Comparison of ENCODE assay signal across 11 cellular contexts in genomic region chr22:20964090-20964798, GRCh38. TPM values are rescaled to one million over a fixed set of nuclear protein-coding genes. Genes with fewer than 3 reads are reported as not detected.
DNase-seq lines count a peak whose midpoint lies in the region; ATAC-seq and TF ChIP-seq lines count a peak whose summit lies in the region.
"Had no signal": no experiment of that assay in that cellular context is flagged by ENCODE, and none has a peak within 500 bp of the region (broad histone marks: within the 10 kb centered on the region; RNA-seq: fewer than 3 reads in every experiment).

No MANE protein-coding gene starts in this region.

- H3K9ac ChIP-seq in Loucy (ENCODE audit: low read depth, low read length, poor library complexity, severe bottlenecking) (no peak overlapping the region), endocrine pancreas (ENCODE audit: control insufficient read depth, insufficient read depth, low read length) (peak overlapping the region; percentile 65)

- H2AFZ ChIP-seq in Loucy (ENCODE audit: low read length) = no peak overlapping the region

- H4K20me1 ChIP-seq in Loucy (ENCODE audit: insufficient read depth, low read length, poor library complexity, severe bottlenecking) = no peaks in the 10 kb centered on the region

- H3K4me3 ChIP-seq in BJ (ENCODE audit: low read depth, low read length) (peak overlapping the region; percentile 27; the same call in 1 of the 2 replicates), Loucy (ENCODE audit: low read length, poor library complexity, severe bottlenecking) (peak overlapping the region; percentile 21), endocrine pancreas (ENCODE audit: control insufficient read depth, insufficient read depth, low read length) (no peak overlapping the region)

- no peak for TF ChIP-seq CTCF in BJ (IDR thresholded peaks at IDR 0.05; ENCODE audit: insufficient read depth, low read depth, low read length)
- TF ChIP-seq CTCF in Loucy (conservative IDR thresholded peaks at IDR 0.05; ENCODE audit: low read length) = no peak
- no peak for TF ChIP-seq CTCF in neural crest cell (conservative IDR thresholded peaks at IDR 0.05)
- TF ChIP-seq CTCF in omental fat pad (IDR thresholded peaks at IDR 0.05) = no peak

- no peak overlapping the region for H3K27ac Mint-ChIP-seq in neural crest cell (ENCODE audit: unreplicated experiment)

- H3K36me3 ChIP-seq in BJ (ENCODE audit: control insufficient read depth, insufficient read depth, low read length) (no peaks in the 10 kb centered on the region), Loucy (ENCODE audit: insufficient read depth, low read length) (no peaks in the 10 kb centered on the region), endocrine pancreas (ENCODE audit: control insufficient read depth, insufficient read depth, low read length) (no peaks in the 10 kb centered on the region)

- no peaks in the 10 kb centered on the region for H3K36me3 Mint-ChIP-seq in neural crest cell (ENCODE audit: low read depth)

- H3K4me3 Mint-ChIP-seq in neural crest cell = peak overlapping the region; percentile 67

- H3K27me3 ChIP-seq in BJ (ENCODE audit: control insufficient read depth, insufficient read depth, low read length) = peaks cover 7% of the 10 kb centered on the region
- no peaks in the 10 kb centered on the region for H3K27me3 ChIP-seq in Loucy (ENCODE audit: insufficient read depth, low read length, poor library complexity, severe bottlenecking)
- H3K27me3 ChIP-seq in endocrine pancreas (ENCODE audit: control insufficient read depth, insufficient read depth, low read length) = no peaks in the 10 kb centered on the region

- CTCF ChIA-PET in BJ (lab: Yijun Ruan, JAX) = interaction anchor here (0.8 to 1.5 kb wide), 3 partner anchors 8 to 138 kb away, joined by 3 to 5 read pairs (median 3); no protein-coding TSS in a partner anchor

- no peak for ATAC-seq in omental fat pad (ENCODE audit: low FRiP score)

- no peak for DNase-seq in BJ (ENCODE audit: low read depth)
- no peak for DNase-seq in neural crest cell (ENCODE audit: low read depth, low spot score)
- DNase-seq in mucosa of gallbladder (ENCODE audit: low spot score) = no peak
- no peak for DNase-seq in medulla oblongata (ENCODE audit: extremely low spot score)
- no peak for DNase-seq in NCI-H345 treated with DMSO at 0.1 percent for 48 hours (lab: John Stamatoyannopoulos, UW; ENCODE audit: unreplicated experiment)
- DNase-seq in omental fat pad (ENCODE audit: low spot score) = no peak
- DNase-seq: amygdala; kidney glomerular epithelial cell; stimulated activated CD4-positive, alpha-beta T cell treated with anti-CD3 and anti-CD28 coated beads, Interleukin-4, amount 100 ng/mL, for 1 hour had no signal

- peaks cover 47% of the 10 kb centered on the region for H3K27me3 Mint-ChIP-seq in neural crest cell (ENCODE audit: low read depth)

- no peaks in the 10 kb centered on the region for H3K9me3 ChIP-seq in Loucy (ENCODE audit: insufficient read depth, low read depth, low read length)
- no peaks in the 10 kb centered on the region for H3K9me3 ChIP-seq in endocrine pancreas (ENCODE audit: control insufficient read depth, low read length)

- H3K9me2 ChIP-seq in Loucy (replicated peaks; ENCODE audit: low read depth, low read length) = no peaks in the 10 kb centered on the region

- POLR2A ChIA-PET in BJ (lab: Charles Lee) = no interaction called here

- no peaks in the 10 kb centered on the region for H3K9me3 Mint-ChIP-seq in neural crest cell

- no peaks in the 10 kb centered on the region for H3F3A ChIP-seq in Loucy (ENCODE audit: low read depth)

- H3K79me2 ChIP-seq in Loucy (ENCODE audit: insufficient read depth, low read length) = no peaks in the 10 kb centered on the region

- peaks cover 25% of the 10 kb centered on the region for H3K4me1 Mint-ChIP-seq in neural crest cell

- H3K4me1 ChIP-seq in Loucy (ENCODE audit: insufficient read depth, low read length, poor library complexity, severe bottlenecking) (peaks cover 5% of the 10 kb centered on the region), endocrine pancreas (ENCODE audit: control insufficient read depth, insufficient read depth, low read length) (no peaks in the 10 kb centered on the region)

- H3K4me2 ChIP-seq in Loucy (ENCODE audit: low read depth, low read length, poor library complexity, severe bottlenecking) = peak overlapping the region; percentile 20

RNA-seq across cellular contexts. Expression of gene AIFM3, which starts 2.8 kb away (rescaled TPM):
- polyA plus RNA-seq in BJ (2011; rRNA removed) = 0.25 and 0.28 TPM in 2 replicates
- polyA minus RNA-seq in BJ (2011; rRNA and poly(A)+ RNA removed) = 0.28 and 0.41 TPM in 2 replicates
- total RNA-seq in neural crest cell (0.79 and 0.84 TPM in 2 replicates), mucosa of gallbladder (8.3 TPM), omental fat pad (1 to 10 TPM; 1.0 to 2.6 (median 2.0) TPM)

RNA-seq across cellular contexts. Expression of gene LZTR1, which starts 17.9 kb away (rescaled TPM):
- 30.1 and 45.9 TPM in 2 replicates for polyA plus RNA-seq in BJ (2011; rRNA removed)
- 34.9 and 42.9 TPM in 2 replicates for polyA minus RNA-seq in BJ (2011; rRNA and poly(A)+ RNA removed)
- 88.7 and 94.5 TPM in 2 replicates for total RNA-seq in neural crest cell
- total RNA-seq in mucosa of gallbladder = 93.5 TPM
- 10 to 100 TPM; 45.8 to 66.5 (median 56.9) TPM for total RNA-seq in omental fat pad

RNA-seq across cellular contexts. Expression of gene THAP7, which starts 37.7 kb away (rescaled TPM):
- 17.9 and 24.4 TPM in 2 replicates for polyA plus RNA-seq in BJ (2011; rRNA removed)
- polyA minus RNA-seq in BJ (2011; rRNA and poly(A)+ RNA removed) = 7.8 and 9.4 TPM in 2 replicates
- total RNA-seq in neural crest cell (35.4 and 37.0 TPM in 2 replicates), mucosa of gallbladder (27.5 TPM), omental fat pad (10 to 100 TPM; 27.4 to 34.2 (median 32.8) TPM)

RNA-seq across cellular contexts. Expression of gene CRKL, which starts 47.0 kb away (rescaled TPM):
- polyA plus RNA-seq in BJ (2011; rRNA removed) = 14.7 and 21.4 TPM in 2 replicates
- polyA minus RNA-seq in BJ (2011; rRNA and poly(A)+ RNA removed) = 27.9 and 29.8 TPM in 2 replicates
- total RNA-seq in neural crest cell (102 and 107 TPM in 2 replicates), mucosa of gallbladder (54.1 TPM), omental fat pad (10 to 100 TPM; 37.9 to 51.6 (median 45.4) TPM)

RNA-seq across cellular contexts. Expression of gene P2RX6, which starts 50.7 kb away (rescaled TPM):
- 1.2 and 2.0 TPM in 2 replicates for polyA plus RNA-seq in BJ (2011; rRNA removed)
- polyA minus RNA-seq in BJ (2011; rRNA and poly(A)+ RNA removed) = 0.46 and 0.85 TPM in 2 replicates
- total RNA-seq in neural crest cell (3.4 and 4.5 TPM in 2 replicates), mucosa of gallbladder (2.4 TPM), omental fat pad (1 to 10 TPM in 2 of 4 donors, not detected in 2; 1.0 to 1.9 TPM)
